Comparison of ENCODE assay signal across 1 cellular context in the genomic region with DNA sequence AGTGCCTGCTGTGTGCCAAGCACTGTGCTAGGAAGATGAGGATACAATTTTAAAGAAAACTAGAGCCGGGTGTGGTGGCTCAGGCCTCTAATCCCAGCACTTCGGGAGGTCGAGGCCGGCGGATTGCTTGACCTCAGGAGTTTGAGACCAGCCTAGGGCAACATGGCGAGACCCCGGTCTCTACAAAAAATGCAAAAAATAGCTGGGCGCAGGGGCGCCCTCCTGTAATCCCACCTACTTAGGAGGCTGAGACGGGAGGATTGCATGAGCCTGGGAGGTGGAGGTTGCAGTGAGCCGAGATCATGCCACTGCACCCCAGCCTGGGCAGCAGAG.
TF ChIP-seq lines count a peak whose summit lies in the region.

No MANE protein-coding gene starts in this region.

TF ChIP-seq in H1, 55 proteins besides CTCF, POLR2A, EP300 and RAD21:
- TF ChIP-seq CHD1 (IDR thresholded peaks at IDR 0.05; ENCODE audit: low read depth, low read length) (no peak), KDM1A (IDR thresholded peaks at IDR 0.05; ENCODE audit: borderline replicate concordance, low read length) (peak; percentile 27; the same call in 1 of the 2 replicates)
